Comparison of ENCODE assay signal across 21 cellular contexts in genomic region chr20:22509090-22509938, GRCh38.
"Had no signal": no experiment of that assay in that cellular context is flagged by ENCODE, and none has a peak within 500 bp of the region (broad histone marks: within the 10 kb centered on the region; RNA-seq: fewer than 3 reads in every experiment).

No MANE protein-coding gene starts in this region.

- H3K27me3 ChIP-seq: left lung, sigmoid colon, testis, tibial nerve, upper lobe of right lung had no signal

- H2AFZ ChIP-seq: parathyroid adenoma had no signal

- H3K27ac Mint-ChIP-seq: memory B cell; mesothelial cell of epicardium; nephron; stimulated activated naive B cell treated with anti-CD40 and anti-IgM and Interleukin-4, amounts not matched to agents 10 μg/mL and 1 μg/mL and 100 μg/mL, for 72 hours; stimulated activated naive CD8-positive, alpha-beta T cell treated with anti-CD3 and anti-CD28 coated beads, Interleukin-15, amount 100 ng/mL, for 72 hours had no signal

- FAIRE-seq: endometrium had no signal

- H3K4me1 Mint-ChIP-seq: memory B cell; stimulated activated naive B cell treated with anti-CD40 and anti-IgM and Interleukin-4, amounts not matched to agents 10 μg/mL and 1 μg/mL and 100 μg/mL, for 72 hours; stimulated activated naive CD8-positive, alpha-beta T cell treated with anti-CD3 and anti-CD28 coated beads, Interleukin-15, amount 100 ng/mL, for 72 hours had no signal

- H3K36me3 ChIP-seq: gastroesophageal sphincter, left lung, lower lobe of right lung, sigmoid colon, tibial nerve, upper lobe of right lung had no signal

- H3K4me3 Mint-ChIP-seq: memory B cell; mesothelial cell of epicardium; nephron; stimulated activated naive B cell treated with anti-CD40 and anti-IgM and Interleukin-4, amounts not matched to agents 10 μg/mL and 1 μg/mL and 100 μg/mL, for 72 hours; stimulated activated naive CD8-positive, alpha-beta T cell treated with anti-CD3 and anti-CD28 coated beads, Interleukin-15, amount 100 ng/mL, for 72 hours had no signal

- H3K4me3 ChIP-seq: coronary artery, gastroesophageal sphincter, left lung, lower lobe of right lung, sigmoid colon, skin epidermis, testis, tibial nerve, upper lobe of right lung had no signal

- H3K27ac ChIP-seq: coronary artery, gastroesophageal sphincter, left lung, lower lobe of right lung, parathyroid adenoma, sigmoid colon, skin epidermis, testis, tibial nerve, upper lobe of right lung had no signal

- H3K27me3 Mint-ChIP-seq: memory B cell; stimulated activated naive CD8-positive, alpha-beta T cell treated with anti-CD3 and anti-CD28 coated beads, Interleukin-15, amount 100 ng/mL, for 72 hours had no signal

- DNase-seq: effector CD4-positive, alpha-beta T cell; glutamatergic neuron; islet precursor cell; left lung; lower lobe of right lung; sigmoid colon; stimulated activated CD4-positive, alpha-beta T cell treated with anti-CD3 and anti-CD28 coated beads, Interleukin-2, amount 100 ng/mL, for 24 hours; stimulated activated CD4-positive, alpha-beta T cell treated with anti-CD3 and anti-CD28 coated beads, Interleukin-4, amount 100 ng/mL, for 4 hours; stimulated activated naive B cell treated with anti-CD40 and anti-IgM and Interleukin-4, amounts not matched to agents 10 μg/mL and 1 μg/mL and 100 μg/mL, for 72 hours; stimulated activated naive CD8-positive, alpha-beta T cell treated with anti-CD3 and anti-CD28 coated beads, Interleukin-15, amount 100 ng/mL, for 72 hours; testis; upper lobe of right lung had no signal

- H3K9me3 ChIP-seq: gastroesophageal sphincter, left lung, lower lobe of right lung, sigmoid colon, testis, tibial nerve, upper lobe of right lung had no signal

- H3K36me3 Mint-ChIP-seq: memory B cell, mesothelial cell of epicardium had no signal

- H3K9ac ChIP-seq: parathyroid adenoma had no signal

- H3K4me1 ChIP-seq: gastroesophageal sphincter, left lung, lower lobe of right lung, parathyroid adenoma, sigmoid colon, testis, tibial nerve had no signal

- H3K9me3 Mint-ChIP-seq: mesothelial cell of epicardium; nephron; stimulated activated naive B cell treated with anti-CD40 and anti-IgM and Interleukin-4, amounts not matched to agents 10 μg/mL and 1 μg/mL and 100 μg/mL, for 72 hours had no signal
